ENCODE assay signal across 8 cellular contexts in genomic region chr19:44653977-44654784, GRCh38.
A peak's percentile ranks its signal among the peaks of the same experiment; 100 is the strongest.
DNase-seq lines count a peak whose midpoint lies in the region; ATAC-seq and FAIRE-seq lines count a peak whose summit lies in the region.

No MANE protein-coding gene starts in this region.

- H3K27me3 Mint-ChIP-seq in T-helper 2 cell treated with Interferon-gamma antibody and Interleukin-4, amounts not matched to agents 5 μg/mL and 100 μg/mL, for 36 hours (ENCODE audit: low read depth): no peaks in the 10 kb centered on the region

- peak; percentile 36 for FAIRE-seq in islet of Langerhans (lab: Jason Lieb, UNC)

- H3K36me3 Mint-ChIP-seq in T-helper 2 cell treated with Interferon-gamma antibody and Interleukin-4, amounts not matched to agents 5 μg/mL and 100 μg/mL, for 36 hours (ENCODE audit: low read depth): peaks cover 8% of the 10 kb centered on the region

- peaks cover 5% of the 10 kb centered on the region for H3K4me1 Mint-ChIP-seq in T-helper 2 cell treated with Interferon-gamma antibody and Interleukin-4, amounts not matched to agents 5 μg/mL and 100 μg/mL, for 36 hours (ENCODE audit: low read depth)

- DNase-seq in 8988T (peak; percentile 39), astrocyte of the hippocampus (ENCODE audit: low read depth, low spot score) (peak; percentile 60), inferior parietal cortex (ENCODE audit: extremely low spot score) (no peak)
- peak; percentile 50 for DNase-seq in T-helper 2 cell treated with Interferon-gamma antibody and Interleukin-4, amounts not matched to agents 5 μg/mL and 100 μg/mL, for 36 hours (ENCODE audit: low spot score)
- peak; percentile 69 for DNase-seq in stimulated activated CD4-positive, alpha-beta T cell treated with anti-CD3 and anti-CD28 coated beads, Interleukin-4, amount 100 ng/mL, for 1 hour

- no peaks in the 10 kb centered on the region for H3K9me3 Mint-ChIP-seq in T-helper 2 cell treated with Interferon-gamma antibody and Interleukin-4, amounts not matched to agents 5 μg/mL and 100 μg/mL, for 36 hours

- H3K27ac Mint-ChIP-seq in T-helper 2 cell treated with Interferon-gamma antibody and Interleukin-4, amounts not matched to agents 5 μg/mL and 100 μg/mL, for 36 hours: no peak overlapping the region

- ATAC-seq in GM18520 (IDR thresholded peaks at IDR 0.05; ENCODE audit: unreplicated experiment): peak; percentile 84
- peak; percentile 92 for ATAC-seq in HG03354 (IDR thresholded peaks at IDR 0.05; ENCODE audit: poor library complexity, severe bottlenecking, unreplicated experiment)

- H3K4me3 Mint-ChIP-seq in T-helper 2 cell treated with Interferon-gamma antibody and Interleukin-4, amounts not matched to agents 5 μg/mL and 100 μg/mL, for 36 hours: no peak overlapping the region
